ENCODE assay signal across 38 cellular contexts in the genomic region with DNA sequence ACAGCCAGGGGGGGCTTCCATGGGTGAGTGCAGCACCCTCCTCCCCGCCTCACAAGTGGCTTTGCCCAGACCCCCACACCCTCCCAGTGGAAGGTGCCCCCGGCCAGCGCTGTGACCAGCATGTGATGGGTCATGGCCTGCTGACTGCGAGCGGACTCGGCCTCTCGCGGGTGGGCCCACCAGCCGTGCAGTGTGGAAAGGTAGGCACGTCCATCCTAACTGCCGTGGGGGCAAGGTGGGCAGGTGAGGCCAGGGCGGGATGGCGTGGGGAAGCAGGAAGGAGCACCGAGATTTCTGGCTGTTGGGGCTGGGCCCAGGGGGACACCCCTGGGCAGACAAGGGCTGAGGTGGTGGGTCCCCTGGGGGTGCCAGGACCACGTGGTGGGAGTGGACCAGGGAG. TPM values are rescaled to one million over a fixed set of nuclear protein-coding genes. Genes with fewer than 3 reads are reported as not detected.
"Had no signal": no experiment of that assay in that cellular context is flagged by ENCODE, and none has a peak within 500 bp of the region (broad histone marks: within the 10 kb centered on the region; RNA-seq: fewer than 3 reads in every experiment).

No MANE protein-coding gene starts in this region.

- FAIRE-seq: astrocyte, TTC549 had no signal

- H3K4me1 ChIP-seq: adrenal gland, body of pancreas, breast epithelium had no signal

- H3K27me3 ChIP-seq: brain microvascular endothelial cell had no signal

- H3K9me3 ChIP-seq: adrenal gland, body of pancreas, breast epithelium had no signal

- H3K36me3 ChIP-seq: adrenal gland, brain microvascular endothelial cell, breast epithelium had no signal

- H3K4me3 ChIP-seq: adrenal gland, body of pancreas, breast epithelium had no signal

- DNase-seq: activated B cell treated with CpG ODN at 0.5 μM for 24 hours; activated CD4-positive, alpha-beta memory T cell treated with anti-CD3 and anti-CD28 coated beads for 36 hours; activated CD4-positive, alpha-beta T cell treated with anti-CD3 and anti-CD28 coated beads for 4 hours; activated CD4-positive, alpha-beta T cell treated with anti-CD3 and anti-CD28 coated beads, Interleukin-2, amount 10 ng/mL, durations not matched to agents 24 days and 14 days; activated CD4-positive, alpha-beta T cell treated with anti-CD3 and anti-CD28 coated beads, Interleukin-2, amount 50 U/mL, for 1 hour; activated CD4-positive, alpha-beta T cell treated with anti-CD3 and anti-CD28 coated beads, Interleukin-2, amount 50 U/mL, for 4 hours; activated CD4-positive, CD25-positive, alpha-beta regulatory T cell treated with anti-CD3 and anti-CD28 coated beads, Interleukin-2, amount 50 U/mL, for 72 hours; activated CD8-positive, alpha-beta memory T cell treated with anti-CD3 and anti-CD28 coated beads, Interleukin-2, amount 50 U/mL, for 4 hours; activated CD8-positive, alpha-beta T cell treated with anti-CD3 and anti-CD28 coated beads for 36 hours; activated effector memory CD4-positive, alpha-beta T cell treated with anti-CD3 and anti-CD28 coated beads, Interleukin-2, amount 50 U/mL, for 16 hours; activated gamma-delta T cell treated with Interleukin-2 at 50 U/mL for 16 hours; activated naive CD4-positive, alpha-beta T cell; activated naive CD4-positive, alpha-beta T cell treated with anti-CD3 and anti-CD28 coated beads for 36 hours; activated naive CD4-positive, alpha-beta T cell treated with anti-CD3 and anti-CD28 coated beads, Interleukin-2, amount 50 U/mL, for 16 hours; activated naive CD8-positive, alpha-beta T cell treated with anti-CD3 and anti-CD28 coated beads for 36 hours; activated T-cell treated with anti-CD3 and anti-CD28 coated beads for 4 hours; activated T-cell treated with anti-CD3 and anti-CD28 coated beads, Interleukin-2, amount 50 U/mL, for 1 hour; activated T-cell treated with anti-CD3 and anti-CD28 coated beads, Interleukin-2, amount 50 U/mL, for 4 hours; activated T-cell treated with anti-CD3 and anti-CD28 coated beads, Interleukin-2, amount 50 U/mL, for 72 hours; adrenal gland; amniotic stem cell; aorta; body of pancreas; brain microvascular endothelial cell; central memory CD4-positive, alpha-beta T cell; T-helper 1 cell; T-helper 2 cell; T-helper 9 cell had no signal

- H3K27ac ChIP-seq: adrenal gland, body of pancreas, brain microvascular endothelial cell, breast epithelium, VCaP had no signal

RNA-seq across cellular contexts. Expression of a gene that starts 12.1 kb away (rescaled TPM):
- total RNA-seq: activated B cell treated with CpG ODN at 0.5 μM for 24 hours; activated CD4-positive, alpha-beta memory T cell treated with anti-CD3 and anti-CD28 coated beads for 36 hours; activated CD4-positive, alpha-beta T cell treated with anti-CD3 and anti-CD28 coated beads, Interleukin-2, amount 10 ng/mL, durations not matched to agents 24 days and 14 days; activated CD8-positive, alpha-beta memory T cell treated with anti-CD3 and anti-CD28 coated beads for 36 hours; activated CD8-positive, alpha-beta T cell treated with anti-CD3 and anti-CD28 coated beads for 36 hours; activated naive CD4-positive, alpha-beta T cell treated with anti-CD3 and anti-CD28 coated beads for 36 hours; activated naive CD4-positive, alpha-beta T cell treated with anti-CD3 and anti-CD28 coated beads, Interleukin-2, amount 50 U/mL, for 72 hours; activated naive CD8-positive, alpha-beta T cell treated with anti-CD3 and anti-CD28 coated beads for 36 hours; activated T-cell treated with anti-CD3 and anti-CD28 coated beads, Interleukin-2, amount 50 U/mL, for 4 hours; activated T-cell treated with anti-CD3 and anti-CD28 coated beads, Interleukin-2, amount 50 U/mL, for 72 hours; activated T-helper 1 cell treated with anti-CD3 and anti-CD28 coated beads, Interleukin-12 subunit alpha, Interleukin-12 subunit beta, Interleukin-2, Interleukin-4 antibody, amounts not matched to agents 30 ng/mL and 10 ng/mL and 1 ng/mL, durations not matched to agents 14 hours and 24 hours and 36 hours; activated T-helper 17 cell treated with anti-CD3 and anti-CD28 coated beads, Interleukin-2, amount 50 U/mL, for 72 hours; adrenal gland; aorta; astrocyte; body of pancreas; breast epithelium; cardiac septum; cerebellum had no signal
- polyA plus RNA-seq: adrenal gland, aorta had no signal

RNA-seq across cellular contexts. Expression of a gene that starts 14.8 kb away (rescaled TPM):
- total RNA-seq: activated B cell treated with CpG ODN at 0.5 μM for 24 hours; activated CD4-positive, alpha-beta memory T cell treated with anti-CD3 and anti-CD28 coated beads for 36 hours; activated CD4-positive, alpha-beta T cell treated with anti-CD3 and anti-CD28 coated beads, Interleukin-2, amount 10 ng/mL, durations not matched to agents 24 days and 14 days; activated CD8-positive, alpha-beta memory T cell treated with anti-CD3 and anti-CD28 coated beads for 36 hours; activated CD8-positive, alpha-beta T cell treated with anti-CD3 and anti-CD28 coated beads for 36 hours; activated naive CD4-positive, alpha-beta T cell treated with anti-CD3 and anti-CD28 coated beads for 36 hours; activated naive CD4-positive, alpha-beta T cell treated with anti-CD3 and anti-CD28 coated beads, Interleukin-2, amount 50 U/mL, for 72 hours; activated naive CD8-positive, alpha-beta T cell treated with anti-CD3 and anti-CD28 coated beads for 36 hours; activated T-cell treated with anti-CD3 and anti-CD28 coated beads, Interleukin-2, amount 50 U/mL, for 72 hours; activated T-helper 1 cell treated with anti-CD3 and anti-CD28 coated beads, Interleukin-12 subunit alpha, Interleukin-12 subunit beta, Interleukin-2, Interleukin-4 antibody, amounts not matched to agents 30 ng/mL and 10 ng/mL and 1 ng/mL, durations not matched to agents 14 hours and 24 hours and 36 hours; activated T-helper 17 cell treated with anti-CD3 and anti-CD28 coated beads, Interleukin-2, amount 50 U/mL, for 72 hours; astrocyte; breast epithelium had no signal
- polyA plus RNA-seq: aorta had no signal

RNA-seq across cellular contexts. Expression of a gene that starts 24.1 kb away (rescaled TPM):
- total RNA-seq: activated B cell treated with CpG ODN at 0.5 μM for 24 hours; activated CD4-positive, alpha-beta memory T cell treated with anti-CD3 and anti-CD28 coated beads for 36 hours; activated CD4-positive, alpha-beta T cell treated with anti-CD3 and anti-CD28 coated beads, Interleukin-2, amount 10 ng/mL, durations not matched to agents 24 days and 14 days; activated CD8-positive, alpha-beta memory T cell treated with anti-CD3 and anti-CD28 coated beads for 36 hours; activated CD8-positive, alpha-beta T cell treated with anti-CD3 and anti-CD28 coated beads for 36 hours; activated naive CD4-positive, alpha-beta T cell treated with anti-CD3 and anti-CD28 coated beads for 36 hours; activated naive CD4-positive, alpha-beta T cell treated with anti-CD3 and anti-CD28 coated beads, Interleukin-2, amount 50 U/mL, for 72 hours; activated naive CD8-positive, alpha-beta T cell treated with anti-CD3 and anti-CD28 coated beads for 36 hours; activated T-cell treated with anti-CD3 and anti-CD28 coated beads, Interleukin-2, amount 50 U/mL, for 4 hours; activated T-cell treated with anti-CD3 and anti-CD28 coated beads, Interleukin-2, amount 50 U/mL, for 72 hours; activated T-helper 1 cell treated with anti-CD3 and anti-CD28 coated beads, Interleukin-12 subunit alpha, Interleukin-12 subunit beta, Interleukin-2, Interleukin-4 antibody, amounts not matched to agents 30 ng/mL and 10 ng/mL and 1 ng/mL, durations not matched to agents 14 hours and 24 hours and 36 hours; activated T-helper 17 cell treated with anti-CD3 and anti-CD28 coated beads, Interleukin-2, amount 50 U/mL, for 72 hours; adrenal gland; aorta; body of pancreas; cardiac septum; cerebellum had no signal
- polyA plus RNA-seq: adrenal gland, aorta had no signal

RNA-seq across cellular contexts. Expression of a gene that starts 47.9 kb away (rescaled TPM):
- total RNA-seq: activated B cell treated with CpG ODN at 0.5 μM for 24 hours; activated CD4-positive, alpha-beta memory T cell treated with anti-CD3 and anti-CD28 coated beads for 36 hours; activated CD4-positive, alpha-beta T cell treated with anti-CD3 and anti-CD28 coated beads, Interleukin-2, amount 10 ng/mL, durations not matched to agents 24 days and 14 days; activated CD8-positive, alpha-beta memory T cell treated with anti-CD3 and anti-CD28 coated beads for 36 hours; activated CD8-positive, alpha-beta T cell treated with anti-CD3 and anti-CD28 coated beads for 36 hours; activated naive CD4-positive, alpha-beta T cell treated with anti-CD3 and anti-CD28 coated beads for 36 hours; activated naive CD4-positive, alpha-beta T cell treated with anti-CD3 and anti-CD28 coated beads, Interleukin-2, amount 50 U/mL, for 72 hours; activated naive CD8-positive, alpha-beta T cell treated with anti-CD3 and anti-CD28 coated beads for 36 hours; activated T-cell treated with anti-CD3 and anti-CD28 coated beads, Interleukin-2, amount 50 U/mL, for 4 hours; activated T-cell treated with anti-CD3 and anti-CD28 coated beads, Interleukin-2, amount 50 U/mL, for 72 hours; activated T-helper 1 cell treated with anti-CD3 and anti-CD28 coated beads, Interleukin-12 subunit alpha, Interleukin-12 subunit beta, Interleukin-2, Interleukin-4 antibody, amounts not matched to agents 30 ng/mL and 10 ng/mL and 1 ng/mL, durations not matched to agents 14 hours and 24 hours and 36 hours; activated T-helper 17 cell treated with anti-CD3 and anti-CD28 coated beads, Interleukin-2, amount 50 U/mL, for 72 hours; adrenal gland; aorta; astrocyte; body of pancreas; breast epithelium; cardiac septum; cerebellum had no signal
- polyA plus RNA-seq: adrenal gland, aorta had no signal
